Comparison of ENCODE assay signal across 18 cellular contexts in the genomic region with DNA sequence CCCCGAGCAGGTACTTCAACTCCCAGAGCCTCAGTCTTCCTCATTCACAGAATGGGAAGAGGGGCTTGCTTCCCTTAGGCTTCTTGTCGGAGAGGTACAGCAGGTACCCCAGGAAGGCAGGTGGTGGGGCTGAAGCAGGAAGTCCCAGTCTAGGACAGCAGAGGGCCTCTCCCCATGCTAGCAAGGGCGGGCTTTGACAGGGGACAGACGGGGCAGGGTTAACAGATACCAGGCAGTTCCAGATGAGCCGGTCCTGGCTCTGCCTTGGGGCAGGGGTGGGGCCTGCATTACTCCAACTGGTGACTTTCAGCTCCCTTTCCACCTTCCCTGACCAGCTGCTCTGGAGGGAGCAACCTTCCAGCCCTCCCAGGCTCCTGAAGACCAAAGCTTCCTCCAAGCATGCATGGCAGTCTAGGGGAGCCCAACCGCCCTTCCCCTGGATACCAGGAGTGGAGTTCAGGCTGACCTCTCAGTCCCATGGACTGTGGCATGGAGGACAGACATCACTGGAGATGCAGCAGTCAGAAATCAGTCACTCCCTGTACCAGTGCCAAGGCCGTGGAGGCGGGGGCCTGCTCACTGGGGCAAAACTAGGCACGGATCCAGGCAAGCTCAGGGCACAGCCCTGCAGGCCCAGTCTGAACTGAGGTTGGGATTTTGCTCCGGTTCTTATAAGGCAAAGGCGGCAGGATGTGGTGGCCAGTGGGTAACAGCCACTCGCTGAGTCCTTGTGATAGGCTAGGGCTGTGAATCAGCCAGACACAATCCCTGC.
DNase-seq lines count a peak whose midpoint lies in the region; ATAC-seq, FAIRE-seq and TF ChIP-seq lines count a peak whose summit lies in the region.
"Had no signal": no experiment of that assay in that cellular context is flagged by ENCODE, and none has a peak within 500 bp of the region (broad histone marks: within the 10 kb centered on the region; RNA-seq: fewer than 3 reads in every experiment).

No MANE protein-coding gene starts in this region.

- CTCF ChIA-PET in naive thymus-derived CD4-positive, alpha-beta T cell (lab: Charles Lee), result no interaction called here

- H2AFZ ChIP-seq in keratinocyte (ENCODE audit: control insufficient read depth, low read length), result no peak overlapping the region

- no peaks in the 10 kb centered on the region for H3K79me2 ChIP-seq in keratinocyte (ENCODE audit: control insufficient read depth, insufficient read depth, low read length)

- H3K36me3 ChIP-seq in BE2C, result no peaks in the 10 kb centered on the region
- peaks cover 0 to 5% of the 10 kb centered on the region in 2 donors for H3K36me3 ChIP-seq in adrenal gland (replicated peaks in 1 of 2)
- no peaks in the 10 kb centered on the region for H3K36me3 ChIP-seq in keratinocyte (ENCODE audit: control insufficient read depth in 2 of 2, extremely low read depth in 1 of 2, insufficient read depth in 2 of 2, low read length in 2 of 2)
- H3K36me3 ChIP-seq in naive thymus-derived CD4-positive, alpha-beta T cell (ENCODE audit: control insufficient read depth in 2 of 3, insufficient read depth in 3 of 3, low read length in 3 of 3), result no peaks in the 10 kb centered on the region
- H3K36me3 ChIP-seq: lower lobe of right lung had no signal

- no peak for ATAC-seq in GM18870 (IDR thresholded peaks at IDR 0.05; ENCODE audit: unreplicated experiment)
- ATAC-seq in naive thymus-derived CD4-positive, alpha-beta T cell, result no peak
- ATAC-seq: activated CD8-positive, alpha-beta T cell treated with anti-CD3 and anti-CD28 coated beads, Interleukin-2, amount 10 ng/mL, durations not matched to agents 7 days and 5 days; lower lobe of right lung; sciatic nerve had no signal

- no peak overlapping the region for H3K9ac ChIP-seq in keratinocyte (ENCODE audit: control insufficient read depth, extremely low read depth, insufficient read depth, low read length)

- H3K4me3 Mint-ChIP-seq in naive thymus-derived CD4-positive, alpha-beta T cell, result no peak overlapping the region
- H3K4me3 Mint-ChIP-seq: activated CD8-positive, alpha-beta T cell treated with anti-CD3 and anti-CD28 coated beads, Interleukin-2, amount 10 ng/mL, durations not matched to agents 7 days and 5 days; CD4-positive, CD25-positive, alpha-beta regulatory T cell; stimulated activated naive CD8-positive, alpha-beta T cell treated with anti-CD3 and anti-CD28 coated beads, Interleukin-15, Interleukin-2, amounts not matched to agents 100 ng/mL and 50 ng/mL, for 24 hours had no signal

- H3K9me3 ChIP-seq in BE2C (no peaks in the 10 kb centered on the region), adrenal gland (replicated peaks in 1 of 3) (no peaks in the 10 kb centered on the region), keratinocyte (ENCODE audit: control insufficient read depth, low read depth, low read length) (no peaks in the 10 kb centered on the region)
- no peaks in the 10 kb centered on the region for H3K9me3 ChIP-seq in naive thymus-derived CD4-positive, alpha-beta T cell (ENCODE audit: control insufficient read depth in 2 of 3, low read length in 3 of 3)
- H3K9me3 ChIP-seq: lower lobe of right lung had no signal

- H3K9me3 Mint-ChIP-seq in naive thymus-derived CD4-positive, alpha-beta T cell, result no peaks in the 10 kb centered on the region
- H3K9me3 Mint-ChIP-seq: CD4-positive, CD25-positive, alpha-beta regulatory T cell; stimulated activated naive CD8-positive, alpha-beta T cell treated with anti-CD3 and anti-CD28 coated beads, Interleukin-15, Interleukin-2, amounts not matched to agents 100 ng/mL and 50 ng/mL, for 24 hours had no signal

- FAIRE-seq in keratinocyte (lab: Jason Lieb, UNC), result no peak
- FAIRE-seq: G401.6, GM18507 had no signal

- peak; percentile 17; the same call in 1 of the 2 replicates for TF ChIP-seq CTCF in BE2C (IDR thresholded peaks at IDR 0.05; ENCODE audit: low read depth, low read length)
- no peak for TF ChIP-seq CTCF in adrenal gland (IDR thresholded peaks at IDR 0.05)
- TF ChIP-seq CTCF in keratinocyte (optimal IDR thresholded peaks at IDR 0.05 in 1 of 3, IDR thresholded peaks at IDR 0.05 in 1 of 3, conservative IDR thresholded peaks at IDR 0.05 in 1 of 3; ENCODE audit: extremely low read depth in 1 of 3, insufficient read depth in 2 of 3, low read length in 3 of 3), result peak in 2 of 3 experiments; percentile 26 to 42

- H3K4me1 Mint-ChIP-seq in naive thymus-derived CD4-positive, alpha-beta T cell, result peaks cover 0 to 5% (median 0%) of the 10 kb centered on the region in 7 donors
- H3K4me1 Mint-ChIP-seq: CD4-positive, CD25-positive, alpha-beta regulatory T cell had no signal

- dilution Hi-C loops in keratinocyte (cut with MboI; ENCODE audit: extremely low pct_ligation_motif_present, low sequenced_read_pairs), result no loop called here

- TF ChIP-seq POLR2A in adrenal gland (IDR thresholded peaks at IDR 0.05), result no peak

- peak overlapping the region in 1 of 5 donors; percentile 8 for H3K27ac ChIP-seq in adrenal gland
- no peak overlapping the region for H3K27ac ChIP-seq in keratinocyte (ENCODE audit: control insufficient read depth, insufficient read depth, low read length)
- no peak overlapping the region for H3K27ac ChIP-seq in naive thymus-derived CD4-positive, alpha-beta T cell (ENCODE audit: low read depth, low read length)
- H3K27ac ChIP-seq: lower lobe of right lung had no signal

- H3K36me3 Mint-ChIP-seq in naive thymus-derived CD4-positive, alpha-beta T cell, result no peaks in the 10 kb centered on the region
- H3K36me3 Mint-ChIP-seq: CD4-positive, CD25-positive, alpha-beta regulatory T cell had no signal

- no peaks in the 10 kb centered on the region; the same call in 1 of the 2 replicates for H3K4me1 ChIP-seq in BE2C
- peaks cover 3 to 4% of the 10 kb centered on the region in 2 donors for H3K4me1 ChIP-seq in adrenal gland (replicated peaks in 1 of 2)
- peaks cover 9% of the 10 kb centered on the region for H3K4me1 ChIP-seq in keratinocyte (ENCODE audit: control insufficient read depth, extremely low read depth, insufficient read depth, low read length)
- H3K4me1 ChIP-seq in naive thymus-derived CD4-positive, alpha-beta T cell (ENCODE audit: control insufficient read depth in 2 of 2, insufficient read depth in 2 of 2, low read length in 2 of 2), result no peaks in the 10 kb centered on the region
- H3K4me1 ChIP-seq: lower lobe of right lung had no signal

- no peaks in the 10 kb centered on the region for H4K20me1 ChIP-seq in keratinocyte (ENCODE audit: control insufficient read depth, extremely low read depth, insufficient read depth, low read length)

- H3K9me1 ChIP-seq in keratinocyte (ENCODE audit: control insufficient read depth, extremely low read depth, insufficient read depth, low read length), result no peaks in the 10 kb centered on the region

- intact Hi-C loops in adrenal gland (cut with DNase I), result no loop called here
- intact Hi-C loops in naive thymus-derived CD4-positive, alpha-beta T cell (cut with micrococcal nuclease), result no loop called here

- no peaks in the 10 kb centered on the region for H3K27me3 ChIP-seq in BE2C
- no peaks in the 10 kb centered on the region for H3K27me3 ChIP-seq in adrenal gland
- no peaks in the 10 kb centered on the region for H3K27me3 ChIP-seq in keratinocyte (ENCODE audit: control insufficient read depth, extremely low read depth, insufficient read depth, low read length)
- H3K27me3 ChIP-seq in naive thymus-derived CD4-positive, alpha-beta T cell (ENCODE audit: control insufficient read depth in 2 of 2, insufficient read depth in 2 of 2, low read length in 2 of 2), result no peaks in the 10 kb centered on the region

- H3K27ac Mint-ChIP-seq in naive thymus-derived CD4-positive, alpha-beta T cell, result no peak overlapping the region
- H3K27ac Mint-ChIP-seq: activated CD8-positive, alpha-beta T cell treated with anti-CD3 and anti-CD28 coated beads, Interleukin-2, amount 10 ng/mL, durations not matched to agents 7 days and 5 days; CD4-positive, CD25-positive, alpha-beta regulatory T cell; stimulated activated naive CD8-positive, alpha-beta T cell treated with anti-CD3 and anti-CD28 coated beads, Interleukin-15, Interleukin-2, amounts not matched to agents 100 ng/mL and 50 ng/mL, for 24 hours had no signal

- no peak overlapping the region for H3K4me2 ChIP-seq in keratinocyte (ENCODE audit: control insufficient read depth, extremely low read depth, insufficient read depth, low read depth, low read length)

- WGBS in adrenal gland, 4 donors, result 66 to 72% (median 72%) methylated on average over 7 to 12 of the region's 12 CpGs

- H3K4me3 ChIP-seq in BE2C (ENCODE audit: low read depth, low read length), result no peak overlapping the region
- no peak overlapping the region for H3K4me3 ChIP-seq in adrenal gland
- H3K4me3 ChIP-seq in keratinocyte (ENCODE audit: control insufficient read depth in 2 of 3, extremely low read depth in 1 of 3, insufficient read depth in 2 of 3, low read depth in 1 of 3, low read length in 3 of 3), result no peak overlapping the region
- no peak overlapping the region for H3K4me3 ChIP-seq in naive thymus-derived CD4-positive, alpha-beta T cell (ENCODE audit: low read length)
- H3K4me3 ChIP-seq: lower lobe of right lung had no signal

- H3K27me3 Mint-ChIP-seq in naive thymus-derived CD4-positive, alpha-beta T cell, result no peaks in the 10 kb centered on the region
- H3K27me3 Mint-ChIP-seq: CD4-positive, CD25-positive, alpha-beta regulatory T cell; stimulated activated naive CD8-positive, alpha-beta T cell treated with anti-CD3 and anti-CD28 coated beads, Interleukin-15, Interleukin-2, amounts not matched to agents 100 ng/mL and 50 ng/mL, for 24 hours had no signal

- DNase-seq in BE2C (peak; percentile 44), HT-29 (ENCODE audit: low spot score) (peak; percentile 30), adrenal gland (peak; percentile 74 to 89 (median 87)), keratinocyte (ENCODE audit: low read depth, low spot score) (no peak), epidermal melanocyte (ENCODE audit: insufficient read length, low spot score) (no peak), NCI-H2196 treated with DMSO at 0.1 percent for 48 hours (lab: John Stamatoyannopoulos, UW; ENCODE audit: unreplicated experiment) (no peak)
- no peak for DNase-seq in naive thymus-derived CD4-positive, alpha-beta T cell
- DNase-seq: activated CD8-positive, alpha-beta T cell treated with anti-CD3 and anti-CD28 coated beads, Interleukin-2, amount 10 ng/mL, durations not matched to agents 7 days and 5 days; activated gamma-delta T cell; CD4-positive, CD25-positive, alpha-beta regulatory T cell; lower lobe of right lung; NCI-H226; RPMI8226 had no signal

- POLR2A ChIA-PET in naive thymus-derived CD4-positive, alpha-beta T cell (lab: Charles Lee), result no interaction called here

Comparison
In these comparisons a context has a peak if more than half of its experiments do, and no peak if none do; other contexts are left out.
1. DNase-seq: peak in BE2C (single experiment), HT-29 (single experiment) and adrenal gland (7 of 7); none in keratinocyte (single experiment), naive thymus-derived CD4-positive, alpha-beta T cell (0 of 9), epidermal melanocyte (single experiment) and NCI-H2196 treated with DMSO at 0.1 percent for 48 hours (single experiment).
2. CTCF ChIP-seq: peak in BE2C (single experiment) and keratinocyte (2 of 3); none in adrenal gland (0 of 6).